In the genomic region with DNA sequence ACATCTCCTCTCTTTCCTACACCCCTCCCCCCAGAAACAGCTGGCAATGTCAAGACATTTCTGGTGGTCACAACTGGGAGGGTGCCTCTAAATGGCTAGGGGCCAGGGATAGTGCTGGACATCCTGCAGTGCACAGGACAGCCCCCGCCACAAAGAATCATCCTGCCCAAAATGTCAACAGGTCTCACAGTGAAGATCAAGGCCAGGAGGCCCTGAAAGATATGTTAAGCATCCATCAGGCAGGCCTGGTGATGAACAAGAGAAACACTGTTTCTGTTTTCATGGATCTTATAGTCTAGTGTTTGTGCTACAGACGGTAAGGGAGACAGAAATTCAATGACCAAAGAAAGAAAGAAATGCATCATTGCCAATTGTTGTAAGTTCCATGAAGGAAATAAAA, we compare ENCODE assay signal across 31 cellular contexts.
"Had no signal": no experiment of that assay in that cellular context is flagged by ENCODE, and none has a peak within 500 bp of the region (broad histone marks: within the 10 kb centered on the region; RNA-seq: fewer than 3 reads in every experiment).

No MANE protein-coding gene starts in this region.

- H2AFZ ChIP-seq: neural progenitor cell had no signal

- H3K36me3 Mint-ChIP-seq: immature natural killer cell; naive B cell; natural killer cell; neural progenitor cell; stimulated activated naive B cell treated with anti-CD40 and anti-IgM and Interleukin-4, amounts not matched to agents 10 μg/mL and 1 μg/mL and 100 μg/mL, for 72 hours had no signal

- H3K9me3 Mint-ChIP-seq: immature natural killer cell, natural killer cell, nephron progenitor cell, neural progenitor cell had no signal

- FAIRE-seq: islet of Langerhans, kidney had no signal

- H3K4me3 ChIP-seq: heart left ventricle, left lung, lower lobe of right lung, neural progenitor cell, sigmoid colon, smooth muscle cell, stomach, thoracic aorta, tibial artery, upper lobe of left lung, vagina had no signal

- DNase-seq: heart left ventricle; hypothalamus; immature natural killer cell; kidney; left colon; left lung; lower lobe of right lung; mammary epithelial cell; mesenchymal stem cell; naive B cell; natural killer cell; nephron progenitor cell; occipital lobe; right cardiac atrium; sigmoid colon; stimulated activated CD4-positive, alpha-beta T cell treated with anti-CD3 and anti-CD28 coated beads, Interleukin-12 subunit alpha, Interleukin-12 subunit beta, amount 100 ng/mL, for 4 hours; stimulated activated CD4-positive, alpha-beta T cell treated with anti-CD3 and anti-CD28 coated beads, Interleukin-15, amount 100 ng/mL, for 24 hours; stimulated activated CD4-positive, alpha-beta T cell treated with anti-CD3 and anti-CD28 coated beads, Interleukin-2, amount 100 ng/mL, for 24 hours; stimulated activated CD4-positive, alpha-beta T cell treated with anti-CD3 and anti-CD28 coated beads, Interleukin-4, amount 100 ng/mL, for 1 hour; stimulated activated naive B cell treated with anti-CD40 and anti-IgM and Interleukin-4, amounts not matched to agents 10 μg/mL and 1 μg/mL and 100 μg/mL, for 72 hours; stimulated activated naive CD8-positive, alpha-beta T cell treated with anti-CD3 and anti-CD28 coated beads, Interleukin-15, Interleukin-2, amounts not matched to agents 100 U/mL and 50 U/mL, for 24 hours; stomach; upper lobe of left lung had no signal

- H3K4me1 Mint-ChIP-seq: immature natural killer cell; naive B cell; natural killer cell; stimulated activated naive B cell treated with anti-CD40 and anti-IgM and Interleukin-4, amounts not matched to agents 10 μg/mL and 1 μg/mL and 100 μg/mL, for 72 hours had no signal

- H3K36me3 ChIP-seq: heart left ventricle, left lung, lower lobe of right lung, neural progenitor cell, neutrophil, sigmoid colon, stomach, thoracic aorta, tibial artery, upper lobe of left lung, vagina had no signal

- H3K4me3 Mint-ChIP-seq: immature natural killer cell; naive B cell; natural killer cell; nephron progenitor cell; neural progenitor cell; stimulated activated naive B cell treated with anti-CD40 and anti-IgM and Interleukin-4, amounts not matched to agents 10 μg/mL and 1 μg/mL and 100 μg/mL, for 72 hours had no signal

- H3K27me3 ChIP-seq: left lung, neural progenitor cell, neutrophil, sigmoid colon, stomach, upper lobe of left lung, vagina had no signal

- H3K9me3 ChIP-seq: heart left ventricle, left lung, lower lobe of right lung, neutrophil, sigmoid colon, stomach, thoracic aorta, tibial artery, upper lobe of left lung, vagina had no signal

- H3K4me2 ChIP-seq: neural progenitor cell, smooth muscle cell had no signal

- H3K4me1 ChIP-seq: heart left ventricle, left lung, sigmoid colon, vagina had no signal

- ATAC-seq: heart left ventricle; left colon; left lung; lower lobe of right lung; natural killer cell; right cardiac atrium; stimulated activated naive B cell treated with anti-CD40 and anti-IgM and Interleukin-4, amounts not matched to agents 10 μg/mL and 1 μg/mL and 100 μg/mL, for 72 hours; stimulated activated naive CD8-positive, alpha-beta T cell treated with anti-CD3 and anti-CD28 coated beads, Interleukin-15, Interleukin-2, amounts not matched to agents 100 U/mL and 50 U/mL, for 24 hours had no signal

- H3K9ac ChIP-seq: neural progenitor cell had no signal

- H3K27me3 Mint-ChIP-seq: progenitor cell of endocrine pancreas had no signal

- H3K27ac ChIP-seq: heart left ventricle, left lung, lower lobe of right lung, neural progenitor cell, neutrophil, sigmoid colon, stomach, thoracic aorta, tibial artery, upper lobe of left lung, vagina had no signal

- H3K27ac Mint-ChIP-seq: immature natural killer cell; naive B cell; natural killer cell; nephron progenitor cell; neural progenitor cell; stimulated activated naive B cell treated with anti-CD40 and anti-IgM and Interleukin-4, amounts not matched to agents 10 μg/mL and 1 μg/mL and 100 μg/mL, for 72 hours had no signal
